ENCODE assay signal across 15 cellular contexts in genomic region chr2:65311049-65311448, GRCh38.
DNase-seq lines count a peak whose midpoint lies in the region; ATAC-seq, FAIRE-seq and TF ChIP-seq lines count a peak whose summit lies in the region.
"Had no signal": no experiment of that assay in that cellular context is flagged by ENCODE, and none has a peak within 500 bp of the region (broad histone marks: within the 10 kb centered on the region; RNA-seq: fewer than 3 reads in every experiment).

No MANE protein-coding gene starts in this region.

- CTCF ChIA-PET in A673 (lab: Charles Lee), result no interaction called here

- TF ChIP-seq CTCF in A673 (conservative IDR thresholded peaks at IDR 0.05; ENCODE audit: low read depth, low read length) (no peak), esophagus muscularis mucosa (IDR thresholded peaks at IDR 0.05) (no peak), parathyroid adenoma (IDR thresholded peaks at IDR 0.05) (no peak)

- no peaks in the 10 kb centered on the region for H3K79me2 ChIP-seq in parathyroid adenoma

- no peak overlapping the region for H2AFZ ChIP-seq in parathyroid adenoma

- H3K27me3 ChIP-seq in A673 (replicated peaks; ENCODE audit: insufficient read depth, low read depth, low read length, poor library complexity) (no peaks in the 10 kb centered on the region), esophagus muscularis mucosa (no peaks in the 10 kb centered on the region), parathyroid adenoma (ENCODE audit: control insufficient read depth, insufficient read depth, low read length) (no peaks in the 10 kb centered on the region)
- H3K27me3 ChIP-seq: Peyer's patch had no signal

- no peak for ATAC-seq in GM19328 (IDR thresholded peaks at IDR 0.05; ENCODE audit: unreplicated experiment)

- intact Hi-C loops in A673 (cut with micrococcal nuclease; ENCODE audit: unreplicated experiment) (no loop called here), esophagus muscularis mucosa (cut with DNase I) (no loop called here)

- 77% methylated on average over 6 of the region's 6 CpGs for WGBS in esophagus muscularis mucosa

- H3K4me1 ChIP-seq in A673 (ENCODE audit: insufficient read depth, low read length, poor library complexity, severe bottlenecking) (peaks cover 8% of the 10 kb centered on the region), esophagus muscularis mucosa (peaks cover 16 to 24% (median 22%) of the 10 kb centered on the region in 4 donors), parathyroid adenoma (no peaks in the 10 kb centered on the region)
- H3K4me1 ChIP-seq: Peyer's patch had no signal

- no peak for FAIRE-seq in H54 (lab: Jason Lieb, UNC)

- no peak overlapping the region for H3K4me3 ChIP-seq in A673 (ENCODE audit: low read depth, low read length, poor library complexity, severe bottlenecking)
- H3K4me3 ChIP-seq in esophagus muscularis mucosa, result no peak overlapping the region
- H3K4me3 ChIP-seq in parathyroid adenoma (ENCODE audit: low read depth, low read length), result no peak overlapping the region
- H3K4me3 ChIP-seq: Peyer's patch had no signal

- H3K9ac ChIP-seq in parathyroid adenoma, result no peak overlapping the region

- no peak for TF ChIP-seq EP300 in esophagus muscularis mucosa (IDR thresholded peaks at IDR 0.05)

- DNase-seq in A673 (ENCODE audit: low spot score) (no peak), NAMALWA (ENCODE audit: low spot score) (peak; percentile 34), esophagus muscularis mucosa (ENCODE audit: extremely low spot score) (no peak), DMS 273 (lab: John Stamatoyannopoulos, UW; ENCODE audit: unreplicated experiment) (no peak), H54 (ENCODE audit: insufficient read length, low spot score) (no peak)
- DNase-seq in activated naive CD4-positive, alpha-beta T cell (lab: John Stamatoyannopoulos, UW), result no peak
- DNase-seq: Calu3; CD4-positive, alpha-beta T cell; H9; NCI-H1436 treated with DMSO at 0.1 percent for 48 hours; NCI-H2081 treated with DMSO at 0.1 percent for 48 hours; NCI-H524; Peyer's patch had no signal

- TF ChIP-seq POLR2A in esophagus muscularis mucosa (IDR thresholded peaks at IDR 0.05; ENCODE audit: low read depth) (no peak), H54 (IDR thresholded peaks at IDR 0.05; ENCODE audit: low read depth, low read length) (no peak)

- H3K4me2 ChIP-seq in parathyroid adenoma (ENCODE audit: low read length), result no peak overlapping the region

- BruUV-seq in A673 (replicated peaks; lab: Mats Ljungman, UMichigan), result TSS peak; percentile 31

- no peak overlapping the region for H3K27ac ChIP-seq in A673 (ENCODE audit: low read depth, low read length, poor library complexity, severe bottlenecking)
- peak overlapping the region; percentile 48 to 76 (median 66) for H3K27ac ChIP-seq in esophagus muscularis mucosa (replicated peaks in 1 of 4)
- H3K27ac ChIP-seq in parathyroid adenoma, result peak overlapping the region; percentile 33

- POLR2A ChIA-PET in A673 (lab: Charles Lee; ENCODE audit: low non-redundant PET), result no interaction called here

- H3K36me3 ChIP-seq in A673 (ENCODE audit: insufficient read depth, low read length, poor library complexity, severe bottlenecking), result peaks cover 40% of the 10 kb centered on the region
- H3K36me3 ChIP-seq in esophagus muscularis mucosa, result peaks cover 13 to 60% (median 44%) of the 10 kb centered on the region in 4 donors
- H3K36me3 ChIP-seq in parathyroid adenoma (ENCODE audit: control insufficient read depth, insufficient read depth, low read length), result no peaks in the 10 kb centered on the region

- H3K9me3 ChIP-seq in A673 (ENCODE audit: low read depth, low read length, poor library complexity, severe bottlenecking) (no peaks in the 10 kb centered on the region), esophagus muscularis mucosa (no peaks in the 10 kb centered on the region), parathyroid adenoma (ENCODE audit: control insufficient read depth, low read length) (no peaks in the 10 kb centered on the region)
- H3K9me3 ChIP-seq: Peyer's patch had no signal
